ENCODE assay signal across 1 cellular context in genomic region chr7:99559276-99559915, GRCh38.
TF ChIP-seq lines count a peak whose summit lies in the region.

No MANE protein-coding gene starts in this region.

TF ChIP-seq in GM23338, 12 proteins besides CTCF, POLR2A, EP300 and RAD21 (continued from another document):
- no peak for TF ChIP-seq REST (IDR thresholded peaks at IDR 0.05; ENCODE audit: unreplicated experiment)
- no peak for TF ChIP-seq CREB1 (CRISPR knock-in tag; IDR thresholded peaks at IDR 0.05; ENCODE audit: low read depth)
